26 cellular contexts compared by ENCODE assay signal in genomic region chr2:240834377-240834975, GRCh38. TPM values are rescaled to one million over a fixed set of nuclear protein-coding genes. Genes with fewer than 3 reads are reported as not detected.
"Had no signal": no experiment of that assay in that cellular context is flagged by ENCODE, and none has a peak within 500 bp of the region (broad histone marks: within the 10 kb centered on the region; RNA-seq: fewer than 3 reads in every experiment).

No MANE protein-coding gene starts in this region.

- H3K4me3 Mint-ChIP-seq: activated CD8-positive, alpha-beta memory T cell treated with anti-CD3 and anti-CD28 coated beads, Interleukin-2, amount 10 ng/mL, durations not matched to agents 7 days and 5 days; activated naive CD4-positive, alpha-beta T cell treated with anti-CD3 and anti-CD28 coated beads, Interleukin-2, amount 10 ng/mL, durations not matched to agents 7 days and 5 days; activated naive CD8-positive, alpha-beta T cell treated with anti-CD3 and anti-CD28 coated beads, Interleukin-2, amount 10 ng/mL, durations not matched to agents 7 days and 5 days; activated T-cell treated with anti-CD3 and anti-CD28 coated beads, Interleukin-2, amount 50 U/mL, for 4 hours; T-helper 1 cell treated with Interleukin-12 subunit alpha and Interleukin-12 subunit beta and Interleukin-4 antibody, amounts not matched to agents 30 μg/mL and 1 μg/mL, for 36 hours; WTC11 had no signal

- H3K9me3 Mint-ChIP-seq: activated naive CD4-positive, alpha-beta T cell treated with anti-CD3 and anti-CD28 coated beads, Interleukin-2, amount 10 ng/mL, durations not matched to agents 7 days and 5 days; activated naive CD8-positive, alpha-beta T cell treated with anti-CD3 and anti-CD28 coated beads, Interleukin-2, amount 10 ng/mL, durations not matched to agents 7 days and 5 days; activated T-cell treated with anti-CD3 and anti-CD28 coated beads, Interleukin-2, amount 50 U/mL, for 4 hours; T-helper 1 cell treated with Interleukin-12 subunit alpha and Interleukin-12 subunit beta and Interleukin-4 antibody, amounts not matched to agents 30 μg/mL and 1 μg/mL, for 36 hours; WTC11 had no signal

- H3K27ac Mint-ChIP-seq: activated CD8-positive, alpha-beta memory T cell treated with anti-CD3 and anti-CD28 coated beads, Interleukin-2, amount 10 ng/mL, durations not matched to agents 7 days and 5 days; activated naive CD4-positive, alpha-beta T cell treated with anti-CD3 and anti-CD28 coated beads, Interleukin-2, amount 10 ng/mL, durations not matched to agents 7 days and 5 days; activated naive CD8-positive, alpha-beta T cell treated with anti-CD3 and anti-CD28 coated beads, Interleukin-2, amount 10 ng/mL, durations not matched to agents 7 days and 5 days; T-helper 1 cell treated with Interleukin-12 subunit alpha and Interleukin-12 subunit beta and Interleukin-4 antibody, amounts not matched to agents 30 μg/mL and 1 μg/mL, for 36 hours; WTC11 had no signal

- DNase-seq: activated CD4-positive, alpha-beta T cell treated with anti-CD3 and anti-CD28 coated beads for 48 hours; activated CD4-positive, alpha-beta T cell treated with anti-CD3 and anti-CD28 coated beads, Interleukin-2, amount 50 U/mL, for 4 hours; activated CD4-positive, CD25-positive, alpha-beta regulatory T cell treated with anti-CD3 and anti-CD28 coated beads, Interleukin-2, amount 50 U/mL, for 72 hours; activated CD8-positive, alpha-beta memory T cell treated with anti-CD3 and anti-CD28 coated beads, Interleukin-2, amount 10 ng/mL, durations not matched to agents 7 days and 5 days; activated gamma-delta T cell treated with Interleukin-2 at 50 U/mL for 16 hours; activated naive CD4-positive, alpha-beta T cell treated with anti-CD3 and anti-CD28 coated beads, Interleukin-2, amount 10 ng/mL, durations not matched to agents 7 days and 5 days; activated naive CD8-positive, alpha-beta T cell treated with anti-CD3 and anti-CD28 coated beads, Interleukin-2, amount 10 ng/mL, durations not matched to agents 7 days and 5 days; activated T-cell treated with anti-CD3 and anti-CD28 coated beads, Interleukin-2, amount 50 U/mL, for 4 hours; aorta; caudate nucleus; Karpas-422; MM.1S; NCI-H1105; NCI-H1436; NCI-H1694 treated with DMSO at 0.1 percent for 48 hours; NCI-H2029 treated with DMSO at 0.1 percent for 48 hours; NCI-H345; NCI-H510A treated with DMSO at 0.1 percent for 48 hours; NCI-H69; NK-92 treated with Interleukin-12 subunit alpha and Interleukin-12 subunit beta, amount 100 ng/mL, for 24 hours; PC-3; SHP77 treated with DMSO at 0.1 percent for 48 hours had no signal

- H3K36me3 ChIP-seq: breast epithelium had no signal

- ATAC-seq: activated CD8-positive, alpha-beta memory T cell treated with anti-CD3 and anti-CD28 coated beads, Interleukin-2, amount 10 ng/mL, durations not matched to agents 7 days and 5 days; activated T-cell treated with anti-CD3 and anti-CD28 coated beads, Interleukin-2, amount 50 U/mL, for 4 hours; PC-3; WTC11 had no signal

- H3K4me1 Mint-ChIP-seq: WTC11 had no signal

- H3K27ac ChIP-seq: breast epithelium had no signal

- H3K9me3 ChIP-seq: breast epithelium had no signal

- H3K36me3 Mint-ChIP-seq: activated CD8-positive, alpha-beta memory T cell treated with anti-CD3 and anti-CD28 coated beads, Interleukin-2, amount 10 ng/mL, durations not matched to agents 7 days and 5 days; activated naive CD4-positive, alpha-beta T cell treated with anti-CD3 and anti-CD28 coated beads, Interleukin-2, amount 10 ng/mL, durations not matched to agents 7 days and 5 days; activated naive CD8-positive, alpha-beta T cell treated with anti-CD3 and anti-CD28 coated beads, Interleukin-2, amount 10 ng/mL, durations not matched to agents 7 days and 5 days; WTC11 had no signal

- H3K4me3 ChIP-seq: breast epithelium had no signal

RNA-seq across cellular contexts. Expression of gene KIF1A, which starts 14.5 kb away (rescaled TPM):
- total RNA-seq: PC-3 had no signal

RNA-seq across cellular contexts. Expression of gene AGXT, which starts 34.1 kb away (rescaled TPM):
- total RNA-seq: activated CD8-positive, alpha-beta memory T cell treated with anti-CD3 and anti-CD28 coated beads, Interleukin-2, amount 10 ng/mL, durations not matched to agents 7 days and 5 days; activated naive CD8-positive, alpha-beta T cell treated with anti-CD3 and anti-CD28 coated beads, Interleukin-2, amount 10 ng/mL, durations not matched to agents 7 days and 5 days; aorta; chondrocyte; PC-3 had no signal
- polyA plus RNA-seq: aorta had no signal
